Comparison of ENCODE assay signal across 24 cellular contexts in the genomic region with DNA sequence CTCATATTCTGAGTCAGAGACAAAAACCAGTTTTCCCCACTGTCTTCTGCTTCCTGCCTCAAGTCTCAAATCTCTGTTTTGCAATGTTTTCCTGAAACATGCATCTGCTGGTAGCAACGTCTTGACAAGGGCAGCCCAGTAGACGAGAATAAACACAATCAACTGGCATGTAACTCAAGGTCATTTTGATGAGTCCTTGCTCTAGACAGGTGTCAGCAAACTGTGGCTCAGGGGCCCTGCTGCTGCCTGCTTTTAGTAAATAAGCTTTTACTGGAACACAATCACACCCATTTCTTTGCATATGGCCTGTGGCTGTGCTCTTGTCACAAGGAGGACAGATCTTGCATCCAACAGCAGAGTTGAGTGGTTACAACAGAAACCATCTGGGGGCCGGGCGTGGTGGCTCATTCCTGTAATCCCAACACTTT. TPM values are rescaled to one million over a fixed set of nuclear protein-coding genes. Genes with fewer than 3 reads are reported as not detected.
DNase-seq lines count a peak whose midpoint lies in the region; ATAC-seq lines count a peak whose summit lies in the region.
"Had no signal": no experiment of that assay in that cellular context is flagged by ENCODE, and none has a peak within 500 bp of the region (broad histone marks: within the 10 kb centered on the region; RNA-seq: fewer than 3 reads in every experiment).

No MANE protein-coding gene starts in this region.

- no peak overlapping the region for H3K27ac Mint-ChIP-seq in activated CD4-positive, alpha-beta memory T cell treated with anti-CD3 and anti-CD28 coated beads, Interleukin-2, amount 10 ng/mL, durations not matched to agents 7 days and 5 days
- H3K27ac Mint-ChIP-seq: activated naive CD4-positive, alpha-beta T cell treated with anti-CD3 and anti-CD28 coated beads, Interleukin-2, amount 50 U/mL, for 24 hours; memory B cell; naive thymus-derived CD8-positive, alpha-beta T cell had no signal

- no peaks in the 10 kb centered on the region for H3K36me3 Mint-ChIP-seq in activated CD4-positive, alpha-beta memory T cell treated with anti-CD3 and anti-CD28 coated beads, Interleukin-2, amount 10 ng/mL, durations not matched to agents 7 days and 5 days (ENCODE audit: low read depth)
- H3K36me3 Mint-ChIP-seq: activated naive CD4-positive, alpha-beta T cell treated with anti-CD3 and anti-CD28 coated beads, Interleukin-2, amount 50 U/mL, for 24 hours; naive thymus-derived CD8-positive, alpha-beta T cell had no signal

- peak; percentile 63 for ATAC-seq in left ventricle myocardium superior
- ATAC-seq: naive thymus-derived CD8-positive, alpha-beta T cell had no signal

- intact Hi-C loops in left ventricle myocardium superior (cut with micrococcal nuclease): no loop called here

- H3K36me3 ChIP-seq in adipocyte (ENCODE audit: control insufficient read depth, insufficient read depth, low read length, severe bottlenecking): peaks cover 21% of the 10 kb centered on the region

- peaks cover 54% of the 10 kb centered on the region for H3K4me1 ChIP-seq in adipocyte (ENCODE audit: control insufficient read depth, insufficient read depth, low read length)
- H3K4me1 ChIP-seq: parathyroid adenoma had no signal

- peak overlapping the region; percentile 21 for H3K9ac ChIP-seq in adipocyte (ENCODE audit: low read length)
- H3K9ac ChIP-seq: parathyroid adenoma had no signal

- H3K9me3 Mint-ChIP-seq in activated CD4-positive, alpha-beta memory T cell treated with anti-CD3 and anti-CD28 coated beads, Interleukin-2, amount 10 ng/mL, durations not matched to agents 7 days and 5 days: no peaks in the 10 kb centered on the region
- H3K9me3 Mint-ChIP-seq: activated naive CD4-positive, alpha-beta T cell treated with anti-CD3 and anti-CD28 coated beads, Interleukin-2, amount 50 U/mL, for 24 hours; memory B cell had no signal

- CTCF ChIA-PET in activated CD4-positive, alpha-beta memory T cell treated with anti-CD3 and anti-CD28 coated beads, Interleukin-2, amount 10 ng/mL, durations not matched to agents 7 days and 5 days (lab: Charles Lee): no interaction called here

- no peaks in the 10 kb centered on the region for H3K4me1 Mint-ChIP-seq in activated CD4-positive, alpha-beta memory T cell treated with anti-CD3 and anti-CD28 coated beads, Interleukin-2, amount 10 ng/mL, durations not matched to agents 7 days and 5 days
- H3K4me1 Mint-ChIP-seq: memory B cell had no signal

- H3K27me3 Mint-ChIP-seq in activated CD4-positive, alpha-beta memory T cell treated with anti-CD3 and anti-CD28 coated beads, Interleukin-2, amount 10 ng/mL, durations not matched to agents 7 days and 5 days: peaks cover 11% of the 10 kb centered on the region
- H3K27me3 Mint-ChIP-seq: activated naive CD4-positive, alpha-beta T cell treated with anti-CD3 and anti-CD28 coated beads, Interleukin-2, amount 50 U/mL, for 24 hours had no signal

- H3K9me3 ChIP-seq in adipocyte (ENCODE audit: control insufficient read depth, low read length): no peaks in the 10 kb centered on the region

- H3K4me3 ChIP-seq in adipocyte (ENCODE audit: low read length): no peak overlapping the region

- H3K4me3 Mint-ChIP-seq in activated CD4-positive, alpha-beta memory T cell treated with anti-CD3 and anti-CD28 coated beads, Interleukin-2, amount 10 ng/mL, durations not matched to agents 7 days and 5 days: no peak overlapping the region
- H3K4me3 Mint-ChIP-seq: activated naive CD4-positive, alpha-beta T cell treated with anti-CD3 and anti-CD28 coated beads, Interleukin-2, amount 50 U/mL, for 24 hours; memory B cell; naive thymus-derived CD8-positive, alpha-beta T cell had no signal

- H3K27me3 ChIP-seq in adipocyte (replicated peaks; ENCODE audit: control insufficient read depth, insufficient read depth, low read length): no peaks in the 10 kb centered on the region

- POLR2A ChIA-PET in activated CD4-positive, alpha-beta memory T cell treated with anti-CD3 and anti-CD28 coated beads, Interleukin-2, amount 10 ng/mL, durations not matched to agents 7 days and 5 days (lab: Charles Lee): no interaction called here

- DNase-seq in NCI-H526 (lab: John Stamatoyannopoulos, UW) (peak; percentile 42 to 65), NCI-H526 treated with DMSO at 0.1 percent for 48 hours (lab: John Stamatoyannopoulos, UW) (no peak), adipocyte (ENCODE audit: low read depth) (peak; percentile 60), left ventricle myocardium superior (peak; percentile 36), stromal cell of bone marrow (ENCODE audit: low read depth) (peak; percentile 38), 8988T (no peak)
- DNase-seq in activated CD4-positive, alpha-beta memory T cell treated with anti-CD3 and anti-CD28 coated beads, Interleukin-2, amount 10 ng/mL, durations not matched to agents 7 days and 5 days: no peak
- DNase-seq in activated naive CD4-positive, alpha-beta T cell treated with anti-CD3 and anti-CD28 coated beads, Interleukin-2, amount 50 U/mL, for 16 hours: no peak
- DNase-seq: activated CD4-positive, alpha-beta T cell treated with anti-CD3 and anti-CD28 coated beads, Interleukin-2, amount 50 U/mL, for 48 hours; activated T-cell treated with anti-CD3 and anti-CD28 coated beads, Interleukin-2, amount 50 U/mL, for 1 hour; C1 segment of cervical spinal cord; cortex of kidney; GF-D8; naive thymus-derived CD8-positive, alpha-beta T cell; NCI-H2171; NCI-H774; small intestine; stimulated activated CD4-positive, alpha-beta T cell treated with anti-CD3 and anti-CD28 coated beads, Interleukin-4, amount 100 ng/mL, for 24 hours had no signal

RNA-seq across cellular contexts. Expression of gene ITIH5, which starts 59.8 kb away (rescaled TPM):
- 8.5 TPM for total RNA-seq in left ventricle myocardium superior
- not detected for total RNA-seq in activated CD4-positive, alpha-beta memory T cell treated with anti-CD3 and anti-CD28 coated beads, Interleukin-2, amount 10 ng/mL, durations not matched to agents 7 days and 5 days
- total RNA-seq: endothelial cell of umbilical vein; HT1080; LHCN-M2; naive thymus-derived CD8-positive, alpha-beta T cell had no signal

Comparison
In these comparisons a context has a peak if more than half of its experiments do, and no peak if none do; other contexts are left out.
1. DNase-seq: peak in NCI-H526 (2 of 2), adipocyte (single experiment), left ventricle myocardium superior (single experiment) and stromal cell of bone marrow (single experiment); none in NCI-H526 treated with DMSO at 0.1 percent for 48 hours (single experiment), activated CD4-positive, alpha-beta memory T cell treated with anti-CD3 and anti-CD28 coated beads, Interleukin-2, amount 10 ng/mL, durations not matched to agents 7 days and 5 days (single experiment), activated naive CD4-positive, alpha-beta T cell treated with anti-CD3 and anti-CD28 coated beads, Interleukin-2, amount 50 U/mL, for 16 hours (single experiment) and 8988T (single experiment).